1 cellular context compared by ENCODE assay signal in the genomic region with DNA sequence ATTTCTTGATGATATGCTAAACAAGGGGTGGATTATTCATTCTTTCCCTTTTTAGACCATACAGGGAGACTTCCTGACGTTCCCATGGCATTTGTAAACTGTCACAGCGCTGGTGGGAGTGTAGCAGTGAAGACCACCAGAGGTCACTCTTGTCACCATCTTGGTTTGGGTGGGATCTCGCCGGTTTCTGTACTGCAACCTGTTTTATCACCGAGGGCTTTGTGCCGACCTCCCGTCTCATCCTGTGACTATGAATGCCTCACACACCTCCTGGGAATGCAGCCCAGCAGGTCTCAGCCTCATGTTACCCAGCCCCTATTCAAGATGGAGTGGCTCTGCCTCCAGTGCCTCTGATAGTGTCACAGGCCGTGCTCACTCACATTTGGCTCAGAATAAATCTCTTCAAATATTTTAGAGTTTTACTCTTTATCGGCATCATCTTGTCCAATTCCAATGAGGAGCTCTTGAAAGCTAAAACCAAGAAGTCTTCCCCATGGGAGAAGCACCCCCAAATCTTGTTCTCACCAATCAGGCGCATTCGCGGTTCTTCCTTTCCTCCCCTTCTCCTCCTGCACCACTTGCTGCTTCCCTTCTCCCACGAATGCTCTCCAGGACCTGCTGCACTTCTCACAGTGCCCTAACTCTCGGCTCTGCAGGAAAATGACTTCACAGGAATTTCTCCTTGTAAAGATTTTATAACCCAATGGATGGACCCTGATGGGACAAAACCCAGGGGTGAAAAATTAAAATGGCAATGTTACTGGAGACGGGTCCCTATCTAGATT.
TF ChIP-seq lines count a peak whose summit lies in the region.
"Not testable (repeated sequence)": the region's sequence is repeated elsewhere in the genome, so short reads cannot be mapped to it uniquely, and the experiment has no call there.

No MANE protein-coding gene starts in this region.

TF ChIP-seq in K562, 482 proteins besides CTCF, POLR2A, EP300 and RAD21:
- TF ChIP-seq ZNF644 (tag; IDR thresholded peaks at IDR 0.05; ENCODE audit: low read depth) (0 out of 2 replicates have a peak, but pooled peaks have one; percentile 49), ZNF395 (CRISPR knock-in tag; IDR thresholded peaks at IDR 0.05) (peak; percentile 28; the same call in 1 of the 2 replicates), YY1 (IDR thresholded peaks at IDR 0.05; ENCODE audit: borderline replicate concordance in 1 of 3, control insufficient read depth in 1 of 3, extremely low read depth in 1 of 3, insufficient read depth in 3 of 3, insufficient read length in 1 of 3, insufficient replicate concordance in 2 of 3, low read depth in 1 of 3, low read length in 2 of 3) (peak in 1 of 3 experiments; percentile 23), SMC3 (conservative IDR thresholded peaks at IDR 0.05; ENCODE audit: insufficient read depth, low read depth, low read length) (0 out of 2 replicates have a peak, but pooled peaks have one; percentile 23), MEIS2 (IDR thresholded peaks at IDR 0.05; ENCODE audit: partially characterized antibody) (peak; percentile 14), NR4A1 (tag; IDR thresholded peaks at IDR 0.05) (peak; percentile 67; the same call in 1 of the 2 replicates), NFRKB (IDR thresholded peaks at IDR 0.05; ENCODE audit: low read depth) (peak; percentile 32; the same call in 1 of the 2 replicates), ZNF592 (IDR thresholded peaks at IDR 0.05) (0 out of 2 replicates have a peak, but pooled peaks have one; percentile 33), L3MBTL2 (IDR thresholded peaks at IDR 0.05) (peak; percentile 13; the same call in 1 of the 2 replicates), RFX1 (IDR thresholded peaks at IDR 0.05) (peak; percentile 70), CTBP1 (IDR thresholded peaks at IDR 0.05; ENCODE audit: borderline replicate concordance) (0 out of 2 replicates have a peak, but pooled peaks have one; percentile 8), BRD9 (IDR thresholded peaks at IDR 0.05; ENCODE audit: low read depth, partially characterized antibody) (peak; percentile 85), SRF (CRISPR knock-in tag; IDR thresholded peaks at IDR 0.05) (peak in 1 of 2 experiments; percentile 31; a peak in 1 of 4 replicates), NFYB (IDR thresholded peaks at IDR 0.05; ENCODE audit: extremely low read depth, insufficient read length) (peak; percentile 27)
- TF ChIP-seq, protein P1, sequence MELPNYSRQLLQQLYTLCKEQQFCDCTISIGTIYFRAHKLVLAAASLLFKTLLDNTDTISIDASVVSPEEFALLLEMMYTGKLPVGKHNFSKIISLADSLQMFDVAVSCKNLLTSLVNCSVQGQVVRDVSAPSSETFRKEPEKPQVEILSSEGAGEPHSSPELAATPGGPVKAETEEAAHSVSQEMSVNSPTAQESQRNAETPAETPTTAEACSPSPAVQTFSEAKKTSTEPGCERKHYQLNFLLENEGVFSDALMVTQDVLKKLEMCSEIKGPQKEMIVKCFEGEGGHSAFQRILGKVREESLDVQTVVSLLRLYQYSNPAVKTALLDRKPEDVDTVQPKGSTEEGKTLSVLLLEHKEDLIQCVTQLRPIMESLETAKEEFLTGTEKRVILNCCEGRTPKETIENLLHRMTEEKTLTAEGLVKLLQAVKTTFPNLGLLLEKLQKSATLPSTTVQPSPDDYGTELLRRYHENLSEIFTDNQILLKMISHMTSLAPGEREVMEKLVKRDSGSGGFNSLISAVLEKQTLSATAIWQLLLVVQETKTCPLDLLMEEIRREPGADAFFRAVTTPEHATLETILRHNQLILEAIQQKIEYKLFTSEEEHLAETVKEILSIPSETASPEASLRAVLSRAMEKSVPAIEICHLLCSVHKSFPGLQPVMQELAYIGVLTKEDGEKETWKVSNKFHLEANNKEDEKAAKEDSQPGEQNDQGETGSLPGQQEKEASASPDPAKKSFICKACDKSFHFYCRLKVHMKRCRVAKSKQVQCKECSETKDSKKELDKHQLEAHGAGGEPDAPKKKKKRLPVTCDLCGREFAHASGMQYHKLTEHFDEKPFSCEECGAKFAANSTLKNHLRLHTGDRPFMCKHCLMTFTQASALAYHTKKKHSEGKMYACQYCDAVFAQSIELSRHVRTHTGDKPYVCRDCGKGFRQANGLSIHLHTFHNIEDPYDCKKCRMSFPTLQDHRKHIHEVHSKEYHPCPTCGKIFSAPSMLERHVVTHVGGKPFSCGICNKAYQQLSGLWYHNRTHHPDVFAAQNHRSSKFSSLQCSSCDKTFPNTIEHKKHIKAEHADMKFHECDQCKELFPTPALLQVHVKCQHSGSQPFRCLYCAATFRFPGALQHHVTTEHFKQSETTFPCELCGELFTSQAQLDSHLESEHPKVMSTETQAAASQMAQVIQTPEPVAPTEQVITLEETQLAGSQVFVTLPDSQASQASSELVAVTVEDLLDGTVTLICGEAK (IDR thresholded peaks at IDR 0.05) = peak; percentile 37; the same call in 1 of the 2 replicates
- TF ChIP-seq, protein P1 (CRISPR knock-in tag; IDR thresholded peaks at IDR 0.05) = not testable (repeated sequence)
- TF ChIP-seq NR4A1 (CRISPR knock-in tag; IDR thresholded peaks at IDR 0.05) = not testable (repeated sequence)
- TF ChIP-seq, protein P2, sequence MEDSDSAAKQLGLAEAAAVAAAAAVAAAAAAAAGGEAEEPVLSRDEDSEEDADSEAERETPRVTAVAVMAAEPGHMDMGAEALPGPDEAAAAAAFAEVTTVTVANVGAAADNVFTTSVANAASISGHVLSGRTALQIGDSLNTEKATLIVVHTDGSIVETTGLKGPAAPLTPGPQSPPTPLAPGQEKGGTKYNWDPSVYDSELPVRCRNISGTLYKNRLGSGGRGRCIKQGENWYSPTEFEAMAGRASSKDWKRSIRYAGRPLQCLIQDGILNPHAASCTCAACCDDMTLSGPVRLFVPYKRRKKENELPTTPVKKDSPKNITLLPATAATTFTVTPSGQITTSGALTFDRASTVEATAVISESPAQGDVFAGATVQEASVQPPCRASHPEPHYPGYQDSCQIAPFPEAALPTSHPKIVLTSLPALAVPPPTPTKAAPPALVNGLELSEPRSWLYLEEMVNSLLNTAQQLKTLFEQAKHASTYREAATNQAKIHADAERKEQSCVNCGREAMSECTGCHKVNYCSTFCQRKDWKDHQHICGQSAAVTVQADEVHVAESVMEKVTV (CRISPR knock-in tag; IDR thresholded peaks at IDR 0.05) = peak; percentile 45; the same call in 1 of the 2 replicates
- TF ChIP-seq, protein P3, sequence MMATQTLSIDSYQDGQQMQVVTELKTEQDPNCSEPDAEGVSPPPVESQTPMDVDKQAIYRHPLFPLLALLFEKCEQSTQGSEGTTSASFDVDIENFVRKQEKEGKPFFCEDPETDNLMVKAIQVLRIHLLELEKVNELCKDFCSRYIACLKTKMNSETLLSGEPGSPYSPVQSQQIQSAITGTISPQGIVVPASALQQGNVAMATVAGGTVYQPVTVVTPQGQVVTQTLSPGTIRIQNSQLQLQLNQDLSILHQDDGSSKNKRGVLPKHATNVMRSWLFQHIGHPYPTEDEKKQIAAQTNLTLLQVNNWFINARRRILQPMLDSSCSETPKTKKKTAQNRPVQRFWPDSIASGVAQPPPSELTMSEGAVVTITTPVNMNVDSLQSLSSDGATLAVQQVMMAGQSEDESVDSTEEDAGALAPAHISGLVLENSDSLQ (IDR thresholded peaks at IDR 0.05) = peak; percentile 30; the same call in 1 of the 2 replicates
TF ChIP-seq in K562: peak in this region for 17; not testable (repeated sequence) for 465.
